Comparison of ENCODE assay signal across 1 cellular context in genomic region chr1:9888886-9889285, GRCh38.
TF ChIP-seq lines count a peak whose summit lies in the region.

No MANE protein-coding gene starts in this region.

TF ChIP-seq in GM23338, 12 proteins besides CTCF, POLR2A, EP300 and RAD21:
- no peak for TF ChIP-seq ETS1 (IDR thresholded peaks at IDR 0.05)
- TF ChIP-seq EZH2phosphoT487 (IDR thresholded peaks at IDR 0.05; ENCODE audit: unreplicated experiment), result no peak
- TF ChIP-seq REST (IDR thresholded peaks at IDR 0.05; ENCODE audit: unreplicated experiment), result no peak
- no peak for TF ChIP-seq EZH2 (IDR thresholded peaks at IDR 0.05; ENCODE audit: low read depth, unreplicated experiment)
- no peak for TF ChIP-seq ZNF331 (CRISPR knock-in tag; IDR thresholded peaks at IDR 0.05; ENCODE audit: low read depth)
- no peak for TF ChIP-seq POLR2AphosphoS5 (IDR thresholded peaks at IDR 0.05; ENCODE audit: low read depth)
- no peak for TF ChIP-seq ZNF462 (CRISPR knock-in tag; IDR thresholded peaks at IDR 0.05)
- TF ChIP-seq JUNB (IDR thresholded peaks at IDR 0.05; ENCODE audit: unreplicated experiment), result no peak
- TF ChIP-seq ZNF114 (CRISPR knock-in tag; IDR thresholded peaks at IDR 0.05), result no peak
- TF ChIP-seq STAT1 (IDR thresholded peaks at IDR 0.05; ENCODE audit: unreplicated experiment), result no peak
